1 cellular context compared by ENCODE assay signal in the genomic region with DNA sequence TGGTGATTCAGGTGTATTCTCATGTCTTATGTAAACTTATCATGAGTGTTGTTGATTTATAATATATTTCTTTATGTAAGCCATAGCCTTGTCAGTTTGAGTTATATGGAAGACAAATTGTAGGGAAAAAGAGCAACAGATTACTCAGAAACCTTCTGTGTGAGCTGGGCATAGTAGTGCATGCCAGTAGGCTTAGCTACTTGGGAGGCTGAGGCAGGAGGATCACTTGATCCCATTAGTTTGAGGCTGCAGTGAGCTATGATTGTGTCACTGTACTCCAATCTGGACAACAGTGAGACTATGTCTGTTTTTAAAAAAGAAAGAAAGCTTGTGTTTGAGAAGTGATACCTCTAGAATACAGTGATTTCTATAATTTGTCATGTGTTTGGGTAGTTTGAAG.
TF ChIP-seq lines count a peak whose summit lies in the region.

No MANE protein-coding gene starts in this region.

TF ChIP-seq in A549, 52 proteins besides CTCF, POLR2A, EP300 and RAD21 (continued from another document):
- TF ChIP-seq, protein P1, sequence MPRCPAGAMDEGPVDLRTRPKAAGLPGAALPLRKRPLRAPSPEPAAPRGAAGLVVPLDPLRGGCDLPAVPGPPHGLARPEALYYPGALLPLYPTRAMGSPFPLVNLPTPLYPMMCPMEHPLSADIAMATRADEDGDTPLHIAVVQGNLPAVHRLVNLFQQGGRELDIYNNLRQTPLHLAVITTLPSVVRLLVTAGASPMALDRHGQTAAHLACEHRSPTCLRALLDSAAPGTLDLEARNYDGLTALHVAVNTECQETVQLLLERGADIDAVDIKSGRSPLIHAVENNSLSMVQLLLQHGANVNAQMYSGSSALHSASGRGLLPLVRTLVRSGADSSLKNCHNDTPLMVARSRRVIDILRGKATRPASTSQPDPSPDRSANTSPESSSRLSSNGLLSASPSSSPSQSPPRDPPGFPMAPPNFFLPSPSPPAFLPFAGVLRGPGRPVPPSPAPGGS (IDR thresholded peaks at IDR 0.05): no peak
- no peak for TF ChIP-seq NR3C1 (IDR thresholded peaks at IDR 0.05)
- no peak for TF ChIP-seq PHF8 (IDR thresholded peaks at IDR 0.05; ENCODE audit: borderline replicate concordance, low read depth)
- TF ChIP-seq EHMT2 (IDR thresholded peaks at IDR 0.05; ENCODE audit: low read depth): no peak
- no peak for TF ChIP-seq KDM1A (IDR thresholded peaks at IDR 0.05; ENCODE audit: low read depth)
- TF ChIP-seq, protein P2, sequence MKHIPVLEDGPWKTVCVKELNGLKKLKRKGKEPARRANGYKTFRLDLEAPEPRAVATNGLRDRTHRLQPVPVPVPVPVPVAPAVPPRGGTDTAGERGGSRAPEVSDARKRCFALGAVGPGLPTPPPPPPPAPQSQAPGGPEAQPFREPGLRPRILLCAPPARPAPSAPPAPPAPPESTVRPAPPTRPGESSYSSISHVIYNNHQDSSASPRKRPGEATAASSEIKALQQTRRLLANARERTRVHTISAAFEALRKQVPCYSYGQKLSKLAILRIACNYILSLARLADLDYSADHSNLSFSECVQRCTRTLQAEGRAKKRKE (CRISPR knock-in tag; IDR thresholded peaks at IDR 0.05; ENCODE audit: low read depth): no peak
